In genomic region chr22:30356392-30357230, GRCh38 we compare ENCODE assay signal across 1 cellular context.
TF ChIP-seq lines count a peak whose summit lies in the region.

Gene CCDC157, plus strand, starts transcription at chr22:30357007. Its CDS starts 8,994 bp downstream, at chr22:30366001.
Gene SF3A1, minus strand, starts transcription at chr22:30356894. Its CDS starts 102 bp downstream, at chr22:30356792.

TF ChIP-seq in K562, 482 proteins besides CTCF, POLR2A, EP300 and RAD21 (continued from another document and continues in another):
- TF ChIP-seq NONO (IDR thresholded peaks at IDR 0.05; ENCODE audit: low read depth in 2 of 2, low read length in 1 of 2), result peak in 1 of 2 experiments; percentile 85; a peak in 2 of 4 replicates
- TF ChIP-seq ZBTB11 (CRISPR knock-in tag; IDR thresholded peaks at IDR 0.05), result peak; percentile 78 to 96 (median 80); a peak in 5 of 6 replicates
- peak; percentile 87 for TF ChIP-seq SAP30 (IDR thresholded peaks at IDR 0.05; ENCODE audit: borderline replicate concordance, insufficient read depth, low read depth, low read length, poor library complexity, severe bottlenecking)
- peak; percentile 24; the same call in 1 of the 2 replicates for TF ChIP-seq ILF3 (IDR thresholded peaks at IDR 0.05; ENCODE audit: borderline replicate concordance)
- TF ChIP-seq MAZ (CRISPR knock-in tag; conservative IDR thresholded peaks at IDR 0.05 in 1 of 2, IDR thresholded peaks at IDR 0.05 in 1 of 2), result peak; percentile 94 to 98
- 0 out of 2 replicates have a peak, but pooled peaks have one; percentile 46 for TF ChIP-seq ZBTB9 (CRISPR knock-in tag; IDR thresholded peaks at IDR 0.05)
- TF ChIP-seq SNRNP70 (optimal IDR thresholded peaks at IDR 0.05; ENCODE audit: low read depth, low read length), result no peak
- TF ChIP-seq FOXJ2 (tag; IDR thresholded peaks at IDR 0.05), result peak; percentile 92
- peak; percentile 59; the same call in 1 of the 2 replicates for TF ChIP-seq PML (IDR thresholded peaks at IDR 0.05; ENCODE audit: low read length)
- peak; percentile 45; the same call in 1 of the 2 replicates for TF ChIP-seq REST (CRISPR knock-in tag; IDR thresholded peaks at IDR 0.05; ENCODE audit: low read depth)
- TF ChIP-seq CCNT2 (IDR thresholded peaks at IDR 0.05; ENCODE audit: borderline replicate concordance, extremely low read depth, insufficient read length, low read depth, low read length), result peak; percentile 36
- no peak for TF ChIP-seq MLLT1 (IDR thresholded peaks at IDR 0.05)
- peak; percentile 98 for TF ChIP-seq GABPA (tag; conservative IDR thresholded peaks at IDR 0.05; ENCODE audit: low read depth)
- TF ChIP-seq ZNF449 (CRISPR knock-in tag; IDR thresholded peaks at IDR 0.05), result no peak
- TF ChIP-seq KLF1 (tag; IDR thresholded peaks at IDR 0.05), result no peak
- TF ChIP-seq NR2C2 (CRISPR knock-in tag; IDR thresholded peaks at IDR 0.05), result no peak
- TF ChIP-seq NR2C2 (tag; IDR thresholded peaks at IDR 0.05), result peak; percentile 46; the same call in 1 of the 2 replicates
- TF ChIP-seq L3MBTL2 (IDR thresholded peaks at IDR 0.05), result peak; percentile 25; the same call in 1 of the 2 replicates
- peak in 1 of 2 experiments; percentile 50; a peak in 1 of 4 replicates for TF ChIP-seq ZNF639 (CRISPR knock-in tag; conservative IDR thresholded peaks at IDR 0.05 in 1 of 2, IDR thresholded peaks at IDR 0.05 in 1 of 2)
- TF ChIP-seq ARID4B (CRISPR knock-in tag; IDR thresholded peaks at IDR 0.05), result peak; percentile 89; the same call in 1 of the 2 replicates
- peak; percentile 85 for TF ChIP-seq ZBTB12 (CRISPR knock-in tag; IDR thresholded peaks at IDR 0.05)
- TF ChIP-seq ELF2 (CRISPR knock-in tag; IDR thresholded peaks at IDR 0.05), result peak; percentile 75; the same call in 1 of the 2 replicates
- TF ChIP-seq MBD2 (IDR thresholded peaks at IDR 0.05; ENCODE audit: borderline replicate concordance, low read depth), result peak; percentile 63; the same call in 1 of the 2 replicates
- no peak for TF ChIP-seq ZNF766 (CRISPR knock-in tag; conservative IDR thresholded peaks at IDR 0.05)
- TF ChIP-seq ATF1 (CRISPR knock-in tag; IDR thresholded peaks at IDR 0.05), result peak; percentile 75
- peak; percentile 97 for TF ChIP-seq ATF1 (tag; IDR thresholded peaks at IDR 0.05)
- peak; percentile 93 for TF ChIP-seq RFX1 (IDR thresholded peaks at IDR 0.05)
- peak; percentile 54; the same call in 1 of the 2 replicates for TF ChIP-seq TFAP4 (CRISPR knock-in tag; IDR thresholded peaks at IDR 0.05; ENCODE audit: borderline replicate concordance)
- peak; percentile 88 for TF ChIP-seq NKRF (IDR thresholded peaks at IDR 0.05; ENCODE audit: borderline replicate concordance)
- TF ChIP-seq CHCHD3 (CRISPR knock-in tag; IDR thresholded peaks at IDR 0.05), result no peak
- TF ChIP-seq NCOA1 (IDR thresholded peaks at IDR 0.05; ENCODE audit: low read depth), result no peak; the same call in 1 of the 2 replicates
- no peak for TF ChIP-seq NFATC3 (IDR thresholded peaks at IDR 0.05)
- no peak for TF ChIP-seq ZNF140 (CRISPR knock-in tag; IDR thresholded peaks at IDR 0.05)
- peak in 1 of 2 experiments; percentile 89; a peak in 1 of 4 replicates for TF ChIP-seq KDM4B (IDR thresholded peaks at IDR 0.05; ENCODE audit: borderline replicate concordance in 2 of 2, low read depth in 1 of 2)
- peak; percentile 82 for TF ChIP-seq HCFC1 (IDR thresholded peaks at IDR 0.05; ENCODE audit: low read depth, low read length)
